12 cellular contexts compared by ENCODE assay signal in genomic region chr13:51825165-51825592, GRCh38. TPM values are rescaled to one million over a fixed set of nuclear protein-coding genes. Genes with fewer than 3 reads are reported as not detected.
A peak's percentile ranks its signal among the peaks of the same experiment; 100 is the strongest.
DNase-seq lines count a peak whose midpoint lies in the region; ATAC-seq, FAIRE-seq and TF ChIP-seq lines count a peak whose summit lies in the region.
"Had no signal": no experiment of that assay in that cellular context is flagged by ENCODE, and none has a peak within 500 bp of the region (broad histone marks: within the 10 kb centered on the region; RNA-seq: fewer than 3 reads in every experiment).

No MANE protein-coding gene starts in this region.

- H3K9me3 ChIP-seq in breast epithelium, result no peaks in the 10 kb centered on the region
- H3K9me3 ChIP-seq: ovary had no signal

- TF ChIP-seq POLR2A in breast epithelium (IDR thresholded peaks at IDR 0.05), result no peak

- peaks cover 0 to 4% of the 10 kb centered on the region in 2 donors for H3K4me1 ChIP-seq in breast epithelium

- no peak overlapping the region for H3K4me3 ChIP-seq in breast epithelium
- H3K4me3 ChIP-seq: ovary, SK-N-MC had no signal

- no peak for TF ChIP-seq CTCF in breast epithelium (IDR thresholded peaks at IDR 0.05)

- H3K36me3 ChIP-seq in breast epithelium, result no peaks in the 10 kb centered on the region
- H3K36me3 ChIP-seq: ovary had no signal

- intact Hi-C loops in breast epithelium (cut with DNase I; ENCODE audit: low total_unique reads), result no loop called here

- peak overlapping the region; percentile 14 to 55 for H3K27ac ChIP-seq in breast epithelium
- H3K27ac ChIP-seq: ovary, SK-N-MC had no signal

- DNase-seq in GM18507 (ENCODE audit: extremely low spot score, insufficient read length, low read depth) (no peak), NOMO-1 treated with DMSO at 0.1 percent for 48 hours (lab: John Stamatoyannopoulos, UW; ENCODE audit: unreplicated experiment) (peak; percentile 94), breast epithelium (ENCODE audit: low spot score in 2 of 2) (no peak), renal cortical epithelial cell (ENCODE audit: low read depth) (peak; percentile 73), amniotic stem cell (lab: John Stamatoyannopoulos, UW) (no peak), DMS114 treated with DMSO at 0.1 percent for 48 hours (lab: John Stamatoyannopoulos, UW; ENCODE audit: unreplicated experiment) (no peak), DMS79 (lab: John Stamatoyannopoulos, UW) (no peak)
- DNase-seq: HFFc6, ovary had no signal

- H3K27me3 ChIP-seq in breast epithelium, result no peaks in the 10 kb centered on the region
- H3K27me3 ChIP-seq: ovary had no signal

- no peak for ATAC-seq in HG02759 (IDR thresholded peaks at IDR 0.05; ENCODE audit: unreplicated experiment)

- peak; percentile 24 for FAIRE-seq in GM18507 (lab: Jason Lieb, UNC)

RNA-seq across cellular contexts. Expression of gene TMEM272, which starts 19.8 kb away (rescaled TPM):
- total RNA-seq in breast epithelium (under 1 TPM in 2 of 3 donors, not detected in 1; under 0.01 to 0.16 TPM), renal cortical epithelial cell (not detected in 2 replicates)
- total RNA-seq: HFFc6, LHCN-M2 had no signal

RNA-seq across cellular contexts. Expression of gene DHRS12, which starts 21.2 kb away (rescaled TPM):
- 10 to 100 TPM; 16.2 to 35.7 (median 16.4) TPM for total RNA-seq in breast epithelium
- total RNA-seq in renal cortical epithelial cell, result 7.3 and 8.0 TPM in 2 replicates

RNA-seq across cellular contexts. Expression of gene CCDC70, which starts 36.6 kb away (rescaled TPM):
- total RNA-seq in breast epithelium (not detected), renal cortical epithelial cell (not detected in 2 replicates)
- total RNA-seq: HFFc6, LHCN-M2, ovary had no signal

Comparison
In these comparisons a context has a peak if more than half of its experiments do, and no peak if none do; other contexts are left out.
1. DNase-seq: peak in NOMO-1 treated with DMSO at 0.1 percent for 48 hours (single experiment) and renal cortical epithelial cell (single experiment); none in GM18507 (single experiment), breast epithelium (0 of 2), amniotic stem cell (single experiment), DMS114 treated with DMSO at 0.1 percent for 48 hours (single experiment) and DMS79 (single experiment).